ENCODE assay signal across 19 cellular contexts in genomic region chr12:48969160-48969771, GRCh38. TPM values are rescaled to one million over a fixed set of nuclear protein-coding genes. Genes with fewer than 3 reads are reported as not detected.
DNase-seq lines count a peak whose midpoint lies in the region; ATAC-seq and TF ChIP-seq lines count a peak whose summit lies in the region.
"Had no signal": no experiment of that assay in that cellular context is flagged by ENCODE, and none has a peak within 500 bp of the region (broad histone marks: within the 10 kb centered on the region; RNA-seq: fewer than 3 reads in every experiment).

No MANE protein-coding gene starts in this region.

- DNase-seq in activated CD4-positive, alpha-beta T cell treated with anti-CD3 and anti-CD28 coated beads, Interleukin-2, amount 10 ng/mL, durations not matched to agents 24 days and 14 days: peak; percentile 55
- no peak for DNase-seq in activated CD4-positive, alpha-beta T cell treated with anti-CD3 and anti-CD28 coated beads for 1 hour
- DNase-seq in endodermal cell (peak; percentile 70), osteoblast (ENCODE audit: insufficient read length, low spot score, missing footprints) (peak; percentile 69), RKO (ENCODE audit: low spot score) (no peak), GM19240 (ENCODE audit: insufficient read length, low spot score) (no peak)
- DNase-seq: cerebellar nuclear complex, DMS79 treated with DMSO at 0.1 percent for 48 hours, heart right ventricle, NCI-H187, NCI-H526 treated with DMSO at 0.1 percent for 48 hours, transverse colon had no signal

- no peaks in the 10 kb centered on the region for H3K79me2 ChIP-seq in osteoblast (ENCODE audit: insufficient read depth, low read length)

- WGBS in HUES64: 25% methylated on average over 8 of the region's 8 CpGs
- WGBS in endodermal cell (ENCODE audit: insufficient coverage in 1 of 2, insufficient read length in 1 of 2), 2 experiments: 45 to 55% methylated on average over 4 to 8 of the region's 8 CpGs

- H4K20me1 ChIP-seq in osteoblast (ENCODE audit: insufficient read depth, low read length): peaks cover 4% of the 10 kb centered on the region

- H3K27ac Mint-ChIP-seq in activated CD4-positive, alpha-beta T cell treated with anti-CD3 and anti-CD28 coated beads, Interleukin-2, amount 10 ng/mL, durations not matched to agents 24 days and 14 days: peak overlapping the region; percentile 20
- H3K27ac Mint-ChIP-seq in endodermal cell: no peak overlapping the region
- H3K27ac Mint-ChIP-seq: activated CD8-positive, alpha-beta T cell treated with anti-CD3 and anti-CD28 coated beads for 36 hours; activated naive CD4-positive, alpha-beta T cell treated with anti-CD3 and anti-CD28 coated beads for 36 hours had no signal

- no peak overlapping the region for H3K4me2 ChIP-seq in osteoblast (ENCODE audit: insufficient read depth, low read length)

- no peaks in the 10 kb centered on the region for H3K9me3 Mint-ChIP-seq in activated CD4-positive, alpha-beta T cell treated with anti-CD3 and anti-CD28 coated beads, Interleukin-2, amount 10 ng/mL, durations not matched to agents 24 days and 14 days
- no peaks in the 10 kb centered on the region for H3K9me3 Mint-ChIP-seq in endodermal cell
- H3K9me3 Mint-ChIP-seq: activated CD8-positive, alpha-beta T cell treated with anti-CD3 and anti-CD28 coated beads for 36 hours; activated naive CD4-positive, alpha-beta T cell treated with anti-CD3 and anti-CD28 coated beads for 36 hours had no signal

- H3K4me1 ChIP-seq in HUES64 (ENCODE audit: insufficient read depth, low read length) (peaks cover 48% of the 10 kb centered on the region), endodermal cell (ENCODE audit: control insufficient read depth, insufficient read depth, low read length) (no peaks in the 10 kb centered on the region), osteoblast (ENCODE audit: insufficient read depth, low read length) (peaks cover 33% of the 10 kb centered on the region)

- no peak for ATAC-seq in HG03095 (IDR thresholded peaks at IDR 0.05; ENCODE audit: unreplicated experiment)
- ATAC-seq: Right ventricle myocardium inferior had no signal

- peaks cover 70% of the 10 kb centered on the region for H3K27me3 Mint-ChIP-seq in activated CD4-positive, alpha-beta T cell treated with anti-CD3 and anti-CD28 coated beads, Interleukin-2, amount 10 ng/mL, durations not matched to agents 24 days and 14 days
- H3K27me3 Mint-ChIP-seq in endodermal cell (ENCODE audit: insufficient read depth): peaks cover 72% of the 10 kb centered on the region

- H3K27ac ChIP-seq in HUES64 (ENCODE audit: low read depth, low read length): no peak overlapping the region
- no peak overlapping the region for H3K27ac ChIP-seq in endodermal cell (ENCODE audit: low read depth, low read length)
- H3K27ac ChIP-seq in osteoblast (ENCODE audit: low read depth, low read length): no peak overlapping the region
- H3K27ac ChIP-seq: heart right ventricle, lower lobe of right lung, transverse colon had no signal

- H3K4me1 Mint-ChIP-seq in activated CD4-positive, alpha-beta T cell treated with anti-CD3 and anti-CD28 coated beads, Interleukin-2, amount 10 ng/mL, durations not matched to agents 24 days and 14 days: peaks cover 23% of the 10 kb centered on the region
- peaks cover 20% of the 10 kb centered on the region for H3K4me1 Mint-ChIP-seq in endodermal cell

- no peaks in the 10 kb centered on the region for H3K36me3 Mint-ChIP-seq in activated CD4-positive, alpha-beta T cell treated with anti-CD3 and anti-CD28 coated beads, Interleukin-2, amount 10 ng/mL, durations not matched to agents 24 days and 14 days (ENCODE audit: low read depth)
- no peaks in the 10 kb centered on the region for H3K36me3 Mint-ChIP-seq in endodermal cell (ENCODE audit: low read depth)

- H3K27me3 ChIP-seq in HUES64 (ENCODE audit: insufficient read depth, low read length): peaks cover 73% of the 10 kb centered on the region
- H3K27me3 ChIP-seq in endodermal cell (ENCODE audit: control insufficient read depth, insufficient read depth, low read length, poor library complexity, severe bottlenecking): peaks cover 67% of the 10 kb centered on the region
- H3K27me3 ChIP-seq in osteoblast (ENCODE audit: insufficient read depth, low read length): peaks cover 42% of the 10 kb centered on the region

- TF ChIP-seq CTCF in endodermal cell (conservative IDR thresholded peaks at IDR 0.05) (no peak), osteoblast (IDR thresholded peaks at IDR 0.05; ENCODE audit: extremely low read depth, low read depth, low read length) (no peak)

- peak overlapping the region; percentile 19 for H3K4me3 Mint-ChIP-seq in activated CD4-positive, alpha-beta T cell treated with anti-CD3 and anti-CD28 coated beads, Interleukin-2, amount 10 ng/mL, durations not matched to agents 24 days and 14 days
- no peak overlapping the region for H3K4me3 Mint-ChIP-seq in endodermal cell
- H3K4me3 Mint-ChIP-seq: activated naive CD4-positive, alpha-beta T cell treated with anti-CD3 and anti-CD28 coated beads for 36 hours had no signal

- no peaks in the 10 kb centered on the region for H3K36me3 ChIP-seq in HUES64 (ENCODE audit: insufficient read depth, low read length)
- no peaks in the 10 kb centered on the region for H3K36me3 ChIP-seq in endodermal cell (ENCODE audit: control insufficient read depth, insufficient read depth, low read length)
- H3K36me3 ChIP-seq in osteoblast (ENCODE audit: insufficient read depth, low read length): no peaks in the 10 kb centered on the region
- H3K36me3 ChIP-seq: heart right ventricle, lower lobe of right lung, transverse colon had no signal

- no peak overlapping the region for H2AFZ ChIP-seq in osteoblast (ENCODE audit: low read length)

- H3K4me3 ChIP-seq in HUES64 (ENCODE audit: low read length): peak overlapping the region; percentile 47; the same call in 1 of the 2 replicates
- no peak overlapping the region for H3K4me3 ChIP-seq in endodermal cell (ENCODE audit: low read length)
- H3K4me3 ChIP-seq in osteoblast (ENCODE audit: insufficient read depth, low read length): no peak overlapping the region

- H3K9ac ChIP-seq in HUES64 (ENCODE audit: low read depth, low read length) (no peak overlapping the region), endodermal cell (ENCODE audit: extremely low read depth, low read length, poor library complexity, severe bottlenecking) (no peak overlapping the region)

- H3K9me3 ChIP-seq in HUES64 (ENCODE audit: insufficient read depth, low read depth, low read length) (no peaks in the 10 kb centered on the region), endodermal cell (ENCODE audit: control insufficient read depth, low read length) (no peaks in the 10 kb centered on the region), osteoblast (ENCODE audit: low read depth, low read length) (no peaks in the 10 kb centered on the region)
- H3K9me3 ChIP-seq: heart right ventricle, lower lobe of right lung, transverse colon had no signal

- intact Hi-C loops in activated CD4-positive, alpha-beta T cell treated with anti-CD3 and anti-CD28 coated beads, Interleukin-2, amount 10 ng/mL, durations not matched to agents 24 days and 14 days (cut with micrococcal nuclease): no loop called here

RNA-seq across cellular contexts. Expression of gene WNT10B, which starts 2.3 kb away (rescaled TPM):
- 0.19 and 0.21 TPM in 2 replicates for total RNA-seq in activated CD4-positive, alpha-beta T cell treated with anti-CD3 and anti-CD28 coated beads, Interleukin-2, amount 10 ng/mL, durations not matched to agents 24 days and 14 days
- polyA plus RNA-seq in HUES64 (2013, experiment 1 of 2): 0.75 TPM
- polyA plus RNA-seq in HUES64 (2013, experiment 2 of 2): 0.63 TPM
- total RNA-seq in endodermal cell (under 1 TPM; 0.20 to 0.29 TPM), osteoblast (0.29 and 0.36 TPM in 2 replicates)
- polyA plus RNA-seq in endodermal cell (2013, experiment 1 of 2): 10.8 TPM
- polyA plus RNA-seq in endodermal cell (2013, experiment 2 of 2): 7.3 TPM
- total RNA-seq: activated naive CD4-positive, alpha-beta T cell treated with anti-CD3 and anti-CD28 coated beads for 36 hours had no signal

RNA-seq across cellular contexts. Expression of gene WNT1, which starts 8.9 kb away (rescaled TPM):
- total RNA-seq in activated CD4-positive, alpha-beta T cell treated with anti-CD3 and anti-CD28 coated beads, Interleukin-2, amount 10 ng/mL, durations not matched to agents 24 days and 14 days: not detected in 2 replicates
- polyA plus RNA-seq in HUES64 (2013, experiment 1 of 2): 0.60 TPM
- polyA plus RNA-seq in HUES64 (2013, experiment 2 of 2): 0.76 TPM
- total RNA-seq in endodermal cell (not detected), osteoblast (not detected in 2 replicates)
- polyA plus RNA-seq in endodermal cell (2013, experiment 1 of 2): 31.2 TPM
- polyA plus RNA-seq in endodermal cell (2013, experiment 2 of 2): 22.4 TPM
- total RNA-seq: A673; activated CD8-positive, alpha-beta T cell treated with anti-CD3 and anti-CD28 coated beads for 36 hours; activated naive CD4-positive, alpha-beta T cell treated with anti-CD3 and anti-CD28 coated beads for 36 hours; heart right ventricle; lower lobe of right lung; Right ventricle myocardium inferior; transverse colon had no signal
- polyA plus RNA-seq: heart right ventricle had no signal

RNA-seq across cellular contexts. Expression of gene ARF3, which starts 12.0 kb away (rescaled TPM):
- total RNA-seq in activated CD4-positive, alpha-beta T cell treated with anti-CD3 and anti-CD28 coated beads, Interleukin-2, amount 10 ng/mL, durations not matched to agents 24 days and 14 days: 109 and 112 TPM in 2 replicates
- polyA plus RNA-seq in HUES64 (2013, experiment 1 of 2): 130 TPM
- polyA plus RNA-seq in HUES64 (2013, experiment 2 of 2): 138 TPM
- 100 to 1,000 TPM; 237 to 288 TPM for total RNA-seq in endodermal cell
- polyA plus RNA-seq in endodermal cell (2013, experiment 1 of 2): 112 TPM
- 102 TPM for polyA plus RNA-seq in endodermal cell (2013, experiment 2 of 2)
- 51.9 and 53.9 TPM in 2 replicates for total RNA-seq in osteoblast

RNA-seq across cellular contexts. Expression of gene DDN, which starts 29.9 kb away (rescaled TPM):
- 1.4 and 1.5 TPM in 2 replicates for total RNA-seq in activated CD4-positive, alpha-beta T cell treated with anti-CD3 and anti-CD28 coated beads, Interleukin-2, amount 10 ng/mL, durations not matched to agents 24 days and 14 days
- polyA plus RNA-seq in HUES64 (2013, experiment 1 of 2): 0.05 TPM
- polyA plus RNA-seq in HUES64 (2013, experiment 2 of 2): not detected
- total RNA-seq in endodermal cell (under 1 TPM; 0.31 to 0.33 TPM), osteoblast (under 0.01 and 0.29 TPM in 2 replicates)
- 1.2 TPM for polyA plus RNA-seq in endodermal cell (2013, experiment 1 of 2)
- polyA plus RNA-seq in endodermal cell (2013, experiment 2 of 2): 0.79 TPM
- total RNA-seq: lower lobe of right lung had no signal

RNA-seq across cellular contexts. Expression of gene FKBP11, which starts 44.0 kb away (rescaled TPM):
- total RNA-seq in activated CD4-positive, alpha-beta T cell treated with anti-CD3 and anti-CD28 coated beads, Interleukin-2, amount 10 ng/mL, durations not matched to agents 24 days and 14 days: 68.6 and 75.3 TPM in 2 replicates
- 25.8 TPM for polyA plus RNA-seq in HUES64 (2013, experiment 1 of 2)
- polyA plus RNA-seq in HUES64 (2013, experiment 2 of 2): 17.8 TPM
- total RNA-seq in endodermal cell: 10 to 100 TPM; 30.1 to 30.7 TPM
- polyA plus RNA-seq in endodermal cell (2013, experiment 1 of 2): 17.4 TPM
- 17.0 TPM for polyA plus RNA-seq in endodermal cell (2013, experiment 2 of 2)
- total RNA-seq in osteoblast: 24.8 and 31.8 TPM in 2 replicates

Comparison
In these comparisons a context has a peak if more than half of its experiments do, and no peak if none do; other contexts are left out.
1. DNase-seq: peak in activated CD4-positive, alpha-beta T cell treated with anti-CD3 and anti-CD28 coated beads, Interleukin-2, amount 10 ng/mL, durations not matched to agents 24 days and 14 days (single experiment), endodermal cell (single experiment) and osteoblast (single experiment); none in activated CD4-positive, alpha-beta T cell treated with anti-CD3 and anti-CD28 coated beads for 1 hour (single experiment), RKO (single experiment) and GM19240 (single experiment).